Comparison of ENCODE assay signal across 12 cellular contexts in genomic region chr2:23699526-23699925, GRCh38.
"Had no signal": no experiment of that assay in that cellular context is flagged by ENCODE, and none has a peak within 500 bp of the region (broad histone marks: within the 10 kb centered on the region; RNA-seq: fewer than 3 reads in every experiment).

No MANE protein-coding gene starts in this region.

- H3K27ac Mint-ChIP-seq: activated naive CD8-positive, alpha-beta T cell treated with anti-CD3 and anti-CD28 coated beads, Interleukin-2, amount 50 U/mL, for 24 hours; T-helper 2 cell treated with Interferon-gamma antibody and Interleukin-4, amounts not matched to agents 5 μg/mL and 100 μg/mL, for 36 hours had no signal

- H3K4me3 ChIP-seq: breast epithelium, esophagus squamous epithelium, upper lobe of right lung had no signal

- DNase-seq: activated CD4-positive, alpha-beta T cell treated with anti-CD3 and anti-CD28 coated beads, Interleukin-2, amount 50 U/mL, for 1 hour; activated CD8-positive, alpha-beta memory T cell treated with anti-CD3 and anti-CD28 coated beads for 24 hours; activated naive CD4-positive, alpha-beta T cell; activated naive CD8-positive, alpha-beta T cell treated with anti-CD3 and anti-CD28 coated beads, Interleukin-2, amount 50 U/mL, for 24 hours; esophagus squamous epithelium; kidney glomerular epithelial cell; stimulated activated CD4-positive, alpha-beta T cell treated with anti-CD3 and anti-CD28 coated beads, Interleukin-2, amount 100 ng/mL, for 48 hours; stimulated activated naive CD4-positive, alpha-beta T cell; upper lobe of right lung had no signal

- H3K27me3 ChIP-seq: breast epithelium, esophagus squamous epithelium, neutrophil, upper lobe of right lung had no signal

- H3K9me3 ChIP-seq: breast epithelium, esophagus squamous epithelium, neutrophil, upper lobe of right lung had no signal

- H3K4me1 Mint-ChIP-seq: activated naive CD8-positive, alpha-beta T cell treated with anti-CD3 and anti-CD28 coated beads, Interleukin-2, amount 50 U/mL, for 24 hours had no signal

- H3K9me3 Mint-ChIP-seq: activated naive CD8-positive, alpha-beta T cell treated with anti-CD3 and anti-CD28 coated beads, Interleukin-2, amount 50 U/mL, for 24 hours; T-helper 2 cell treated with Interferon-gamma antibody and Interleukin-4, amounts not matched to agents 5 μg/mL and 100 μg/mL, for 36 hours had no signal

- H3K27ac ChIP-seq: breast epithelium, neutrophil, upper lobe of right lung had no signal

- H3K4me1 ChIP-seq: breast epithelium had no signal

- H3K36me3 ChIP-seq: breast epithelium, neutrophil had no signal

- H3K4me3 Mint-ChIP-seq: activated naive CD8-positive, alpha-beta T cell treated with anti-CD3 and anti-CD28 coated beads, Interleukin-2, amount 50 U/mL, for 24 hours; T-helper 2 cell treated with Interferon-gamma antibody and Interleukin-4, amounts not matched to agents 5 μg/mL and 100 μg/mL, for 36 hours had no signal

- ATAC-seq: activated naive CD8-positive, alpha-beta T cell treated with anti-CD3 and anti-CD28 coated beads, Interleukin-2, amount 50 U/mL, for 24 hours; upper lobe of right lung had no signal

- H3K27me3 Mint-ChIP-seq: activated naive CD8-positive, alpha-beta T cell treated with anti-CD3 and anti-CD28 coated beads, Interleukin-2, amount 50 U/mL, for 24 hours had no signal
